1 cellular context compared by ENCODE assay signal in genomic region chr14:49688701-49689030, GRCh38.
TF ChIP-seq lines count a peak whose summit lies in the region.

No MANE protein-coding gene starts in this region.

TF ChIP-seq in endothelial cell of umbilical vein, 7 proteins besides CTCF, POLR2A, EP300 and RAD21:
- TF ChIP-seq FOS (IDR thresholded peaks at IDR 0.05; ENCODE audit: borderline replicate concordance, insufficient read depth, low read length), result no peak
- TF ChIP-seq GATA2 (IDR thresholded peaks at IDR 0.05; ENCODE audit: insufficient read depth, insufficient read length, low read depth, low read length), result no peak
- TF ChIP-seq MAX (IDR thresholded peaks at IDR 0.05; ENCODE audit: insufficient read depth, insufficient read length), result no peak
- no peak for TF ChIP-seq MYC (IDR thresholded peaks at IDR 0.05; ENCODE audit: low read depth, low read length)
- TF ChIP-seq JUN (IDR thresholded peaks at IDR 0.05; ENCODE audit: borderline replicate concordance, insufficient read depth, insufficient read length, low read depth), result no peak
- TF ChIP-seq POLR2AphosphoS5 (IDR thresholded peaks at IDR 0.05; ENCODE audit: insufficient read depth, low read depth, low read length), result no peak
- TF ChIP-seq EZH2 (IDR thresholded peaks at IDR 0.05; ENCODE audit: borderline replicate concordance, low read depth, low read length, severe bottlenecking), result no peak
